In genomic region chr11:7514099-7514725, GRCh38 we compare ENCODE assay signal across 8 cellular contexts. TPM values are rescaled to one million over a fixed set of nuclear protein-coding genes. Genes with fewer than 3 reads are reported as not detected.
A peak's percentile ranks its signal among the peaks of the same experiment; 100 is the strongest.
DNase-seq lines count a peak whose midpoint lies in the region; ATAC-seq and TF ChIP-seq lines count a peak whose summit lies in the region.

No MANE protein-coding gene starts in this region.

- peak overlapping the region; percentile 96 for H3K4me3 Mint-ChIP-seq in CD8-positive, alpha-beta T cell
- peak overlapping the region; percentile 90 for H3K4me3 Mint-ChIP-seq in stimulated activated naive CD8-positive, alpha-beta T cell treated with anti-CD3 and anti-CD28 coated beads, Interleukin-15, Interleukin-2, amounts not matched to agents 100 ng/mL and 50 ng/mL, for 24 hours

- H3K27ac ChIP-seq in CD8-positive, alpha-beta T cell (ENCODE audit: low read depth, low read length) = peak overlapping the region; percentile 84
- peak overlapping the region; percentile 99 for H3K27ac ChIP-seq in caudate nucleus (ENCODE audit: low read depth, low read length)

- ATAC-seq in CD8-positive, alpha-beta T cell = no peak
- ATAC-seq in GM21381 (IDR thresholded peaks at IDR 0.05; ENCODE audit: unreplicated experiment) = peak; percentile 14
- no peak for ATAC-seq in HG03520 (IDR thresholded peaks at IDR 0.05; ENCODE audit: unreplicated experiment)

- POLR2A ChIA-PET in CD8-positive, alpha-beta T cell (lab: Charles Lee) = interaction anchor here (1.3 to 2.6 kb wide), 2 partner anchors 9 to 46 kb away, joined by 3 to 9 read pairs; no protein-coding TSS in a partner anchor

- peak in 1 of 7 experiments; percentile 18 for DNase-seq in CD8-positive, alpha-beta T cell
- DNase-seq in NB4 (ENCODE audit: low read depth) (peak; percentile 64), caudate nucleus (lab: John Stamatoyannopoulos, UW) (peak in 15 of 61 donors; percentile 16 to 68 (median 47)), left kidney (ENCODE audit: low read depth, low spot score) (peak; percentile 52), UCSD-AML1 (lab: John Stamatoyannopoulos, UW; ENCODE audit: unreplicated experiment) (no peak)

- H3K9me3 ChIP-seq in CD8-positive, alpha-beta T cell (ENCODE audit: low read length) = no peaks in the 10 kb centered on the region

- H3K4me3 ChIP-seq in CD8-positive, alpha-beta T cell (ENCODE audit: low read depth, low read length) = peak overlapping the region; percentile 93
- H3K4me3 ChIP-seq in NB4 (ENCODE audit: low read depth, low read length) = peak overlapping the region; percentile 79

- no peaks in the 10 kb centered on the region for H3K9me3 Mint-ChIP-seq in CD8-positive, alpha-beta T cell
- peaks cover 5% of the 10 kb centered on the region for H3K9me3 Mint-ChIP-seq in stimulated activated naive CD8-positive, alpha-beta T cell treated with anti-CD3 and anti-CD28 coated beads, Interleukin-15, Interleukin-2, amounts not matched to agents 100 ng/mL and 50 ng/mL, for 24 hours

- CTCF ChIA-PET in CD8-positive, alpha-beta T cell (lab: Charles Lee) = interaction anchor here (0.6 to 3.6 kb wide), 12 partner anchors 8 to 177 kb away, joined by 3 to 18 read pairs (median 8); no protein-coding TSS in a partner anchor

- TF ChIP-seq CTCF in CD8-positive, alpha-beta T cell (IDR thresholded peaks at IDR 0.05) = no peak
- no peak for TF ChIP-seq CTCF in NB4 (IDR thresholded peaks at IDR 0.05; ENCODE audit: low read depth, low read length)

- H3K27me3 Mint-ChIP-seq in CD8-positive, alpha-beta T cell (ENCODE audit: low read depth) = no peaks in the 10 kb centered on the region
- H3K27me3 Mint-ChIP-seq in stimulated activated naive CD8-positive, alpha-beta T cell treated with anti-CD3 and anti-CD28 coated beads, Interleukin-15, Interleukin-2, amounts not matched to agents 100 ng/mL and 50 ng/mL, for 24 hours = peaks cover 5% of the 10 kb centered on the region

- peaks cover 43% of the 10 kb centered on the region for H3K4me1 ChIP-seq in CD8-positive, alpha-beta T cell (ENCODE audit: insufficient read depth, low read length)

- H3K36me3 Mint-ChIP-seq in CD8-positive, alpha-beta T cell = peaks cover 3% of the 10 kb centered on the region
- H3K36me3 Mint-ChIP-seq in stimulated activated naive CD8-positive, alpha-beta T cell treated with anti-CD3 and anti-CD28 coated beads, Interleukin-15, Interleukin-2, amounts not matched to agents 100 ng/mL and 50 ng/mL, for 24 hours (ENCODE audit: low read depth) = no peaks in the 10 kb centered on the region

- H3K27ac Mint-ChIP-seq in CD8-positive, alpha-beta T cell = peak overlapping the region; percentile 69
- peak overlapping the region; percentile 71 for H3K27ac Mint-ChIP-seq in stimulated activated naive CD8-positive, alpha-beta T cell treated with anti-CD3 and anti-CD28 coated beads, Interleukin-15, Interleukin-2, amounts not matched to agents 100 ng/mL and 50 ng/mL, for 24 hours

- H3K4me1 Mint-ChIP-seq in CD8-positive, alpha-beta T cell (ENCODE audit: low read depth) = peaks cover 60% of the 10 kb centered on the region
- peaks cover 59% of the 10 kb centered on the region for H3K4me1 Mint-ChIP-seq in stimulated activated naive CD8-positive, alpha-beta T cell treated with anti-CD3 and anti-CD28 coated beads, Interleukin-15, Interleukin-2, amounts not matched to agents 100 ng/mL and 50 ng/mL, for 24 hours (ENCODE audit: low read depth)

- intact Hi-C loops in CD8-positive, alpha-beta T cell (cut with DNase I, micrococcal nuclease) = loop anchor here (5.0 to 10.0 kb wide), 7 partner anchors 153 to 1279 kb away; partner anchors contain the start of genes APBB1 (in 1 of the 2), CNGA4 (in 1 of the 2), EIF3F (in 1 of the 2) and FHIP1B (in 1 of the 2)

- H3K27me3 ChIP-seq in CD8-positive, alpha-beta T cell (ENCODE audit: insufficient read depth, low read length) = no peaks in the 10 kb centered on the region

- H3K36me3 ChIP-seq in CD8-positive, alpha-beta T cell (ENCODE audit: insufficient read depth, low read length) = no peaks in the 10 kb centered on the region

- no peak for TF ChIP-seq POLR2A in NB4 (IDR thresholded peaks at IDR 0.05; ENCODE audit: extremely low read depth, insufficient read length)

RNA-seq across cellular contexts. Expression of gene PPFIBP2, which starts 0.4 kb away (rescaled TPM):
- total RNA-seq in CD8-positive, alpha-beta T cell = 10 to 100 TPM; 21.6 to 26.7 TPM

RNA-seq across cellular contexts. Expression of gene OLFML1, which starts 28.9 kb away (rescaled TPM):
- total RNA-seq in CD8-positive, alpha-beta T cell = not detected
